ENCODE assay signal across 9 cellular contexts in genomic region chr2:11583203-11583752, GRCh38. TPM values are rescaled to one million over a fixed set of nuclear protein-coding genes. Genes with fewer than 3 reads are reported as not detected.
DNase-seq lines count a peak whose midpoint lies in the region; ATAC-seq and TF ChIP-seq lines count a peak whose summit lies in the region.
"Had no signal": no experiment of that assay in that cellular context is flagged by ENCODE, and none has a peak within 500 bp of the region (broad histone marks: within the 10 kb centered on the region; RNA-seq: fewer than 3 reads in every experiment).

No MANE protein-coding gene starts in this region.

- no peaks in the 10 kb centered on the region; the same call in 2 of the 3 replicates for H3K9me3 Mint-ChIP-seq in GM23338
- H3K9me3 Mint-ChIP-seq: naive thymus-derived CD8-positive, alpha-beta T cell had no signal

- H3K4me1 Mint-ChIP-seq in GM23338: peaks cover 23% of the 10 kb centered on the region

- H3K27ac ChIP-seq in GM23338 (ENCODE audit: low read depth): no peak overlapping the region

- no peaks in the 10 kb centered on the region for H3F3A ChIP-seq in GM23338 (replicated peaks; ENCODE audit: low read depth)

- peaks cover 35% of the 10 kb centered on the region for H3K36me3 Mint-ChIP-seq in GM23338 (ENCODE audit: low read depth)
- H3K36me3 Mint-ChIP-seq: naive thymus-derived CD8-positive, alpha-beta T cell had no signal

- H3K9me2 ChIP-seq in GM23338 (ENCODE audit: insufficient read depth): no peaks in the 10 kb centered on the region

- no peak overlapping the region for H3K4me3 Mint-ChIP-seq in GM23338
- H3K4me3 Mint-ChIP-seq: naive thymus-derived CD8-positive, alpha-beta T cell had no signal

- H3K4me1 ChIP-seq in GM23338 (ENCODE audit: insufficient read depth): 0 out of 2 replicates have a peak, but pooled peaks cover 5% of the 10 kb centered on the region

- no peak overlapping the region for H3K4me2 ChIP-seq in GM23338

- peaks cover 9% of the 10 kb centered on the region for H3K27me3 Mint-ChIP-seq in GM23338 (ENCODE audit: insufficient read depth, low read depth, poor library complexity)

- no peaks in the 10 kb centered on the region for H3K27me3 ChIP-seq in GM23338 (ENCODE audit: insufficient read depth)

- no peaks in the 10 kb centered on the region; the same call in 1 of the 2 replicates for H3K79me2 ChIP-seq in GM23338 (replicated peaks; ENCODE audit: insufficient read depth)

- H4K20me1 ChIP-seq in GM23338 (replicated peaks; ENCODE audit: insufficient read depth): no peaks in the 10 kb centered on the region

- no peak overlapping the region for H3K27ac Mint-ChIP-seq in GM23338
- H3K27ac Mint-ChIP-seq: naive thymus-derived CD8-positive, alpha-beta T cell had no signal

- H2AFZ ChIP-seq in GM23338: no peak overlapping the region

- H3K4me3 ChIP-seq in GM23338 (no peak overlapping the region), skeletal muscle cell (ENCODE audit: low read depth, low read length) (no peak overlapping the region)
- H3K4me3 ChIP-seq: coronary artery had no signal

- peak; percentile 34 for ATAC-seq in GM23338
- no peak for ATAC-seq in HG02588 (IDR thresholded peaks at IDR 0.05; ENCODE audit: unreplicated experiment)

- no peak for TF ChIP-seq CTCF in GM23338 (conservative IDR thresholded peaks at IDR 0.05; ENCODE audit: low read depth in 2 of 2)

- H3K36me3 ChIP-seq in GM23338 (ENCODE audit: insufficient read depth): peaks cover 5% of the 10 kb centered on the region; the same call in 1 of the 2 replicates

- DNase-seq in GM23338 (ENCODE audit: low spot score) (peak; percentile 51), NCI-H345 treated with DMSO at 0.1 percent for 48 hours (lab: John Stamatoyannopoulos, UW; ENCODE audit: unreplicated experiment) (peak; percentile 95), fibroblast of peridontal ligament (ENCODE audit: extremely low read depth) (peak; percentile 26), skeletal muscle cell (ENCODE audit: low read depth) (peak; percentile 7), kidney tubule cell (ENCODE audit: low spot score) (no peak)
- no peak for DNase-seq in activated CD4-positive, alpha-beta T cell treated with anti-CD3 and anti-CD28 coated beads for 1 hour

TF ChIP-seq in GM23338, 12 proteins besides CTCF, POLR2A, EP300 and RAD21:
- TF ChIP-seq EZH2phosphoT487 (IDR thresholded peaks at IDR 0.05; ENCODE audit: unreplicated experiment): no peak
- TF ChIP-seq REST (IDR thresholded peaks at IDR 0.05; ENCODE audit: unreplicated experiment): no peak
- no peak for TF ChIP-seq JUNB (IDR thresholded peaks at IDR 0.05; ENCODE audit: unreplicated experiment)

RNA-seq across cellular contexts. Expression of gene GREB1, which starts 49.4 kb away (rescaled TPM):
- total RNA-seq in GM23338 (2014; rRNA removed; shearing (Covaris generic)): 35.0 and 36.5 TPM in 2 replicates
- 12.0 and 12.2 TPM in 2 replicates for polyA plus RNA-seq in GM23338 (2016; fragmentation: Nextera tagmentation; extraction: Ambion mirVana)

Comparison
In these comparisons a context has a peak if more than half of its experiments do, and no peak if none do; other contexts are left out.
1. DNase-seq: peak in GM23338 (single experiment), NCI-H345 treated with DMSO at 0.1 percent for 48 hours (single experiment), fibroblast of peridontal ligament (single experiment) and skeletal muscle cell (single experiment); none in activated CD4-positive, alpha-beta T cell treated with anti-CD3 and anti-CD28 coated beads for 1 hour (single experiment) and kidney tubule cell (single experiment).